ENCODE assay signal across 19 cellular contexts in genomic region chr14:41668346-41668745, GRCh38.
DNase-seq lines count a peak whose midpoint lies in the region; ATAC-seq and TF ChIP-seq lines count a peak whose summit lies in the region.
"Had no signal": no experiment of that assay in that cellular context is flagged by ENCODE, and none has a peak within 500 bp of the region (broad histone marks: within the 10 kb centered on the region; RNA-seq: fewer than 3 reads in every experiment).

No MANE protein-coding gene starts in this region.

- H4K20me1 ChIP-seq in smooth muscle cell (ENCODE audit: low read depth) = peaks cover 31% of the 10 kb centered on the region
- H4K20me1 ChIP-seq: BLaER1 treated with 17β-estradiol and CSF1 and Interleukin-3, amounts not matched to agents 10 nM and 100 nM had no signal

- no peaks in the 10 kb centered on the region for H3F3A ChIP-seq in smooth muscle cell (ENCODE audit: low read depth)

- DNase-seq in NCI-H748 (lab: John Stamatoyannopoulos, UW; ENCODE audit: unreplicated experiment) = peak; percentile 12
- no peak for DNase-seq in NCI-H748 treated with DMSO at 0.1 percent for 48 hours (lab: John Stamatoyannopoulos, UW)
- peak; percentile 35 for DNase-seq in NCI-H774 (lab: John Stamatoyannopoulos, UW)
- DNase-seq in fibroblast of gingiva (ENCODE audit: low read depth) = peak; percentile 27
- DNase-seq in smooth muscle cell (lab: John Stamatoyannopoulos, UW; ENCODE audit: unreplicated experiment) = no peak
- DNase-seq in activated naive CD4-positive, alpha-beta T cell treated with Interleukin-2 at 50 U/mL for 16 hours = no peak
- DNase-seq in stimulated activated CD4-positive, alpha-beta T cell treated with anti-CD3 and anti-CD28 coated beads, Interleukin-4, amount 100 ng/mL, for 1 hour = no peak
- DNase-seq: activated T-cell treated with anti-CD3 and anti-CD28 coated beads, Interleukin-2, amount 50 U/mL, for 4 hours; effector CD8-positive, alpha-beta T cell; left ventricle myocardium inferior; NCI-H1417 treated with DMSO at 0.1 percent for 48 hours; posterior cingulate gyrus; substantia nigra had no signal

- no peaks in the 10 kb centered on the region for H3K27me3 ChIP-seq in smooth muscle cell (ENCODE audit: low read depth)
- H3K27me3 ChIP-seq: ascending aorta; BLaER1 treated with 17β-estradiol and CSF1 and Interleukin-3, amounts not matched to agents 10 nM and 100 nM; SJCRH30 had no signal

- H2AFZ ChIP-seq in smooth muscle cell (ENCODE audit: low read depth) = peak overlapping the region; percentile 78

- peak overlapping the region; percentile 77 for H3K27ac ChIP-seq in smooth muscle cell (ENCODE audit: low read depth)
- H3K27ac ChIP-seq: ascending aorta; BLaER1 treated with 17β-estradiol and CSF1 and Interleukin-3, amounts not matched to agents 10 nM and 100 nM; HL-60; left ventricle myocardium inferior; SJCRH30 had no signal

- WGBS in smooth muscle cell (ENCODE audit: low lambda C conversion rate) = 9% methylated on average over 1 of the region's 1 CpG

- H3K4me3 ChIP-seq in smooth muscle cell = no peak overlapping the region
- H3K4me3 ChIP-seq: ascending aorta; BLaER1 treated with 17β-estradiol and CSF1 and Interleukin-3, amounts not matched to agents 10 nM and 100 nM; left ventricle myocardium inferior; SJCRH30 had no signal

- ATAC-seq in HG02981 (IDR thresholded peaks at IDR 0.05; ENCODE audit: unreplicated experiment) = no peak
- ATAC-seq: activated T-cell treated with anti-CD3 and anti-CD28 coated beads, Interleukin-2, amount 50 U/mL, for 4 hours; natural killer cell treated with Interleukin-12 subunit alpha and Interleukin-12 subunit beta and Interleukin-15 and Interleukin-18, amount 100 ng/mL, for 72 hours had no signal

- peaks cover 92% of the 10 kb centered on the region for H3K79me2 ChIP-seq in smooth muscle cell (ENCODE audit: low read depth)

- no peak for TF ChIP-seq CTCF in smooth muscle cell (IDR thresholded peaks at IDR 0.05; ENCODE audit: borderline replicate concordance, insufficient read depth, poor library complexity, severe bottlenecking)

- H3K36me3 ChIP-seq in smooth muscle cell (ENCODE audit: low read depth) = no peaks in the 10 kb centered on the region
- H3K36me3 ChIP-seq: ascending aorta; BLaER1 treated with 17β-estradiol and CSF1 and Interleukin-3, amounts not matched to agents 10 nM and 100 nM; left ventricle myocardium inferior; SJCRH30 had no signal

- no peaks in the 10 kb centered on the region for H3K9me3 ChIP-seq in smooth muscle cell (replicated peaks; ENCODE audit: low read depth)
- H3K9me3 ChIP-seq: ascending aorta, left ventricle myocardium inferior, SJCRH30 had no signal

- H3K9ac ChIP-seq in smooth muscle cell (ENCODE audit: low read depth) = peak overlapping the region; percentile 26
- H3K9ac ChIP-seq: BLaER1 treated with 17β-estradiol and CSF1 and Interleukin-3, amounts not matched to agents 10 nM and 100 nM had no signal

- peaks cover 10% of the 10 kb centered on the region for H3K4me1 ChIP-seq in smooth muscle cell (ENCODE audit: low read depth)
- H3K4me1 ChIP-seq: ascending aorta; BLaER1 treated with 17β-estradiol and CSF1 and Interleukin-3, amounts not matched to agents 10 nM and 100 nM; left ventricle myocardium inferior; SJCRH30 had no signal

- peak overlapping the region; percentile 72 for H3K4me2 ChIP-seq in smooth muscle cell
- H3K4me2 ChIP-seq: BLaER1 treated with 17β-estradiol and CSF1 and Interleukin-3, amounts not matched to agents 10 nM and 100 nM had no signal

Comparison
In these comparisons a context has a peak if more than half of its experiments do, and no peak if none do; other contexts are left out.
1. DNase-seq: peak in NCI-H748 (single experiment), NCI-H774 (single experiment) and fibroblast of gingiva (single experiment); none in NCI-H748 treated with DMSO at 0.1 percent for 48 hours (single experiment), smooth muscle cell (single experiment), activated naive CD4-positive, alpha-beta T cell treated with Interleukin-2 at 50 U/mL for 16 hours (single experiment) and stimulated activated CD4-positive, alpha-beta T cell treated with anti-CD3 and anti-CD28 coated beads, Interleukin-4, amount 100 ng/mL, for 1 hour (single experiment).